9 cellular contexts compared by ENCODE assay signal in the genomic region with DNA sequence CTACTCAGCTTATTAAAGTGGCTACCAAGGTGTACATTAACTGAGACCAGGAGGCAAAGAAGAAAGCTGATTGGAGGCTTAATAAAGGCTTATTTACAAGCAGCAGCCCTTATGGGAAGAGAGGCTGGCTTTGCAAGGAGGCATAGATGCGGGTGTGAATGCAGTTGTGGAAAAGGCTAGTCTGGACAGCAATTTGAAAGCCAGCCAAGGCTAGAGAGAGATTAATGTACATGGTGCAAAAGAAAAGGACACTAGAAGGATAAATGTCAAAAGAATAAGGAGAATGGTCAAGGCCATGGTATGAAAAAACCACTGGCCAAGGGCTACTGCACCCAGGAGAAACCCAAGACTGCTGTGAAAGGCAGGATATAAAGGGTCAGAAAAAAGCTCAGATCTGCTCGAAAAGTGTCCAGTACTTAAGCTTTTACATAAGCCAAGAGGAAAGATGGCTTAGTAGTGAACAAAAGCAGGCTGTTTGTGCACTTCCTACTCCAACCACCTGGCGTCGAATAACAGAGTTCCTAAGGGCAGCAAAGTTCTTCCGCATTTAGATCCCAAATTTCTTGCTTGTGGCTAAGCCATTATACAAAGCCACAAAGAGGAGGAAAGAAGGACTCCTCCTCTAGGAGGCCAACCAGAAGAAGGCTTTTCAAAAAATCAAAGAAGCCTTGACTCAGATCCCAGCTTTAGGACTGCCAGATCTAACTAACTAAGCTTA. TPM values are rescaled to one million over a fixed set of nuclear protein-coding genes. Genes with fewer than 3 reads are reported as not detected.
DNase-seq lines count a peak whose midpoint lies in the region; ATAC-seq lines count a peak whose summit lies in the region.
"Had no signal": no experiment of that assay in that cellular context is flagged by ENCODE, and none has a peak within 500 bp of the region (broad histone marks: within the 10 kb centered on the region; RNA-seq: fewer than 3 reads in every experiment).

No MANE protein-coding gene starts in this region.

- no peak overlapping the region for H3K4me3 Mint-ChIP-seq in stimulated activated naive B cell treated with anti-CD40 and anti-IgM and Interleukin-4, amounts not matched to agents 10 μg/mL and 1 μg/mL and 100 μg/mL, for 72 hours

- peaks cover 3 to 4% of the 10 kb centered on the region in 2 donors for H3K9me3 Mint-ChIP-seq in stimulated activated naive B cell treated with anti-CD40 and anti-IgM and Interleukin-4, amounts not matched to agents 10 μg/mL and 1 μg/mL and 100 μg/mL, for 72 hours

- peaks cover 3 to 6% of the 10 kb centered on the region in 2 donors for H3K36me3 Mint-ChIP-seq in stimulated activated naive B cell treated with anti-CD40 and anti-IgM and Interleukin-4, amounts not matched to agents 10 μg/mL and 1 μg/mL and 100 μg/mL, for 72 hours

- DNase-seq in DMS79 treated with DMSO at 0.1 percent for 48 hours (lab: John Stamatoyannopoulos, UW): peak; percentile 74
- peak; percentile 56 for DNase-seq in NCI-H510A treated with DMSO at 0.1 percent for 48 hours (lab: John Stamatoyannopoulos, UW)
- peak; percentile 7 for DNase-seq in fibroblast of gingiva (ENCODE audit: low read depth)
- peak; percentile 58 for DNase-seq in renal cortical epithelial cell (ENCODE audit: low read depth)
- DNase-seq in activated naive CD4-positive, alpha-beta T cell treated with anti-CD3 and anti-CD28 coated beads, Interleukin-2, amount 50 U/mL, for 16 hours: no peak
- no peak for DNase-seq in SKM-1 treated with dmso at 0.1 percent for 144 hours (lab: John Stamatoyannopoulos, UW; ENCODE audit: unreplicated experiment)
- DNase-seq in stimulated activated naive B cell treated with anti-CD40 and anti-IgM and Interleukin-4, amounts not matched to agents 10 μg/mL and 1 μg/mL and 100 μg/mL, for 72 hours: no peak
- no peak for DNase-seq in activated effector memory CD4-positive, alpha-beta T cell treated with anti-CD3 and anti-CD28 coated beads, Interleukin-2, amount 50 U/mL, for 16 hours

- H3K27ac Mint-ChIP-seq in stimulated activated naive B cell treated with anti-CD40 and anti-IgM and Interleukin-4, amounts not matched to agents 10 μg/mL and 1 μg/mL and 100 μg/mL, for 72 hours: no peak overlapping the region

- no peak for ATAC-seq in stimulated activated naive B cell treated with anti-CD40 and anti-IgM and Interleukin-4, amounts not matched to agents 10 μg/mL and 1 μg/mL and 100 μg/mL, for 72 hours (replicated peaks)

- H3K27me3 Mint-ChIP-seq in stimulated activated naive B cell treated with anti-CD40 and anti-IgM and Interleukin-4, amounts not matched to agents 10 μg/mL and 1 μg/mL and 100 μg/mL, for 72 hours: no peaks in the 10 kb centered on the region

- peaks cover 15 to 25% of the 10 kb centered on the region in 2 donors for H3K4me1 Mint-ChIP-seq in stimulated activated naive B cell treated with anti-CD40 and anti-IgM and Interleukin-4, amounts not matched to agents 10 μg/mL and 1 μg/mL and 100 μg/mL, for 72 hours

RNA-seq across cellular contexts. Expression of a gene that starts 24.0 kb away (rescaled TPM):
- not detected in 2 replicates for total RNA-seq in renal cortical epithelial cell
- total RNA-seq: lung microvascular endothelial cell had no signal

RNA-seq across cellular contexts. Expression of a gene that starts 43.7 kb away (rescaled TPM):
- not detected in 2 replicates for total RNA-seq in renal cortical epithelial cell
- total RNA-seq: lung microvascular endothelial cell had no signal

RNA-seq across cellular contexts. Expression of a gene that starts 54.5 kb away (rescaled TPM):
- not detected in 2 replicates for total RNA-seq in renal cortical epithelial cell
- total RNA-seq: lung microvascular endothelial cell had no signal

RNA-seq across cellular contexts. Expression of a gene that starts 58.2 kb away (rescaled TPM):
- under 0.01 and 4.1 TPM in 2 replicates for total RNA-seq in renal cortical epithelial cell

Comparison
In these comparisons a context has a peak if more than half of its experiments do, and no peak if none do; other contexts are left out.
1. DNase-seq: peak in DMS79 treated with DMSO at 0.1 percent for 48 hours (single experiment), NCI-H510A treated with DMSO at 0.1 percent for 48 hours (single experiment), fibroblast of gingiva (single experiment) and renal cortical epithelial cell (single experiment); none in activated naive CD4-positive, alpha-beta T cell treated with anti-CD3 and anti-CD28 coated beads, Interleukin-2, amount 50 U/mL, for 16 hours (single experiment), SKM-1 treated with dmso at 0.1 percent for 144 hours (single experiment), stimulated activated naive B cell treated with anti-CD40 and anti-IgM and Interleukin-4, amounts not matched to agents 10 μg/mL and 1 μg/mL and 100 μg/mL, for 72 hours (single experiment) and activated effector memory CD4-positive, alpha-beta T cell treated with anti-CD3 and anti-CD28 coated beads, Interleukin-2, amount 50 U/mL, for 16 hours (single experiment).